In the genomic region with DNA sequence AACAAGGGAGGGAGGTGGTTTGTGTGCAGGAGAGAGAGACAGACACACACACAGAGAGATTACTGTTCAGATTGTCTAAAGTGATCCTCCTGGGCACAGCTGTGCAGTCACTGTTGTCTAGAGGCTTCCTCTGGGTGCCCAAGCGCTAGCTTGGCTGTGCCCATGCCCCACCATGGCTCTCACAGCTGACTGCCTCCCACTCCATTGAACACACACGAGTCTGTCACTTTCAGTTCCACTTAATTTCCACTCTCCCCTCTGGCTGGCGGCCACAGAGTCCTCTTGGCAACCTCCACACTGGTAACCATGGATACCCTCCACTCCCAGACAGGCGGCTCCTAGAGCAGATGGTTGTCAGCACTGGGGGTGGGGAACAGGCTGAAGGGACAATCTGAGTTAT, we compare ENCODE assay signal across 1 cellular context.
TF ChIP-seq lines count a peak whose summit lies in the region.

No MANE protein-coding gene starts in this region.

TF ChIP-seq in GM12878, 131 proteins besides CTCF, POLR2A, EP300 and RAD21 (continued from another document):
- TF ChIP-seq PML (IDR thresholded peaks at IDR 0.05; ENCODE audit: low read length) (no peak), KDM1A (IDR thresholded peaks at IDR 0.05; ENCODE audit: borderline replicate concordance) (no peak), IKZF2 (IDR thresholded peaks at IDR 0.05) (peak; percentile 43 to 46; a peak in 1 of 4 replicates)
TF ChIP-seq in GM12878: peak in this region for 9.
